Comparison of ENCODE assay signal across 8 cellular contexts in the genomic region with DNA sequence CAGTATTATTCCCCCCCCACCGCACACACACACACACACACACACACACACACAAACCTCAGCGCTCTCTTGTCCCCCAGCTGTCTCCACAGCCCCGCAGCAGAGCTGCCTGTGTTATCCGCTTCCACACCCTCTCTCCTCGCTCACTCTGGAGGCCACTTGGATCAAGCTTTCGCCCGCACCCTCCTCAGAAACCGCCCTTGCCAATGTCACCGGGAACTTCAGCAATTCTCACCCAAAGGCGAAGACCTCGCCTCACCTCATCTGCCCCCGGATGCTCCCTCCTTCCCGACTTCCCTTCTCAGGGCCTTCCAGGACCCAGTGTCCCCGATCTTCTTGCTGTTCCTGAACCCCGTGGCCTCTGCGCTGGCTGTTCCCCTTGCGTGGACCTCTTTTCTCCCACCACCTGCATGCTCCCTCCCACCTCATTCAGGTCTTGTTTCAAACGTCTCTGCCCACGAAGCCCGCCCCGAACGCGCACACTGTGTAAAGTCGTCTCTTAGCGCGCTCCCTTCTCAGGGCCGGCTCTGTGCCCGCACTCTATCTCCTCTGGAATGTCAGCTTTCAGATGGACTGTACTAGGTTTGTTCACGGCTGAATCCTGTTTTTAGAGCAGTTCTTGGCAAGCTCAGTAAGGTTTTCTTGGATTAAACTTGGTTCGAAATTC. TPM values are rescaled to one million over a fixed set of nuclear protein-coding genes. Genes with fewer than 3 reads are reported as not detected.
A peak's percentile ranks its signal among the peaks of the same experiment; 100 is the strongest.
DNase-seq lines count a peak whose midpoint lies in the region; ATAC-seq lines count a peak whose summit lies in the region.

No MANE protein-coding gene starts in this region.

- H3K9me3 Mint-ChIP-seq in activated CD8-positive, alpha-beta T cell treated with anti-CD3 and anti-CD28 coated beads, Interleukin-2, amount 10 ng/mL, durations not matched to agents 7 days and 5 days (ENCODE audit: insufficient read depth), result no peaks in the 10 kb centered on the region

- H3K27ac Mint-ChIP-seq in activated CD8-positive, alpha-beta T cell treated with anti-CD3 and anti-CD28 coated beads, Interleukin-2, amount 10 ng/mL, durations not matched to agents 7 days and 5 days, result peak overlapping the region; percentile 86

- peaks cover 46% of the 10 kb centered on the region for H3K27me3 ChIP-seq in H7 (ENCODE audit: control insufficient read depth, insufficient read depth, low read length)

- H3K36me3 Mint-ChIP-seq in activated CD8-positive, alpha-beta T cell treated with anti-CD3 and anti-CD28 coated beads, Interleukin-2, amount 10 ng/mL, durations not matched to agents 7 days and 5 days (ENCODE audit: low read depth), result peaks cover 4% of the 10 kb centered on the region

- no peaks in the 10 kb centered on the region for H3K36me3 ChIP-seq in H7 (replicated peaks; ENCODE audit: control insufficient read depth, insufficient read depth, low read length)

- DNase-seq in H7, result peak; percentile 66
- no peak for DNase-seq in activated CD8-positive, alpha-beta T cell treated with anti-CD3 and anti-CD28 coated beads, Interleukin-2, amount 10 ng/mL, durations not matched to agents 7 days and 5 days
- DNase-seq in left cardiac atrium, result peak; percentile 42
- no peak for DNase-seq in AG20443 (ENCODE audit: low spot score)
- no peak for DNase-seq in amygdala (lab: John Stamatoyannopoulos, UW)

- POLR2A ChIA-PET in activated CD8-positive, alpha-beta T cell treated with anti-CD3 and anti-CD28 coated beads, Interleukin-2, amount 10 ng/mL, durations not matched to agents 7 days and 5 days (lab: Charles Lee), result interaction anchor here (0.6 to 5.3 kb wide), 4 partner anchors 13 to 55 kb away, joined by 3 to 40 read pairs (median 26); partner anchors contain the start of genes TRIM41 and TRIM52

- CTCF ChIA-PET in activated CD8-positive, alpha-beta T cell treated with anti-CD3 and anti-CD28 coated beads, Interleukin-2, amount 10 ng/mL, durations not matched to agents 7 days and 5 days (lab: Charles Lee), result interaction anchor here (1.7 to 5.5 kb wide), 6 partner anchors 8 to 37 kb away, joined by 5 to 78 read pairs (median 11); no protein-coding TSS in a partner anchor

- no peak for ATAC-seq in activated CD8-positive, alpha-beta T cell treated with anti-CD3 and anti-CD28 coated beads, Interleukin-2, amount 10 ng/mL, durations not matched to agents 7 days and 5 days
- ATAC-seq in left cardiac atrium, result peak; percentile 17 to 23
- ATAC-seq in GM18861 (IDR thresholded peaks at IDR 0.05; ENCODE audit: unreplicated experiment), result no peak
- ATAC-seq in GM21825 (IDR thresholded peaks at IDR 0.05; ENCODE audit: unreplicated experiment), result no peak

- peak overlapping the region in 3 of 21 experiments; percentile 12 to 82 (median 78) for H3K27ac ChIP-seq in skin epidermis

- H3K4me1 Mint-ChIP-seq in activated CD8-positive, alpha-beta T cell treated with anti-CD3 and anti-CD28 coated beads, Interleukin-2, amount 10 ng/mL, durations not matched to agents 7 days and 5 days (ENCODE audit: low read depth), result peaks cover 36% of the 10 kb centered on the region

- H3K4me3 Mint-ChIP-seq in activated CD8-positive, alpha-beta T cell treated with anti-CD3 and anti-CD28 coated beads, Interleukin-2, amount 10 ng/mL, durations not matched to agents 7 days and 5 days, result peak overlapping the region; percentile 78

- intact Hi-C loops in left cardiac atrium (cut with DNase I), result loop anchor here in 1 of 2 donors (1.0 kb wide), 1 partner anchor 15 kb away; no protein-coding TSS in a partner anchor

- H3K27me3 Mint-ChIP-seq in activated CD8-positive, alpha-beta T cell treated with anti-CD3 and anti-CD28 coated beads, Interleukin-2, amount 10 ng/mL, durations not matched to agents 7 days and 5 days (ENCODE audit: low read depth), result peaks cover 29% of the 10 kb centered on the region

- H3K4me3 ChIP-seq in H7 (ENCODE audit: insufficient read depth, low read depth, low read length) (peak overlapping the region; percentile 81), skin epidermis (peak overlapping the region; percentile 4 to 68 (median 52))

RNA-seq across cellular contexts. Expression of gene TRIM7, which starts 0.9 kb away (rescaled TPM):
- 0.07 and 0.92 TPM in 2 replicates for total RNA-seq in H7 (2014; rRNA removed; shearing (Covaris generic))
- 1 to 10 TPM; 1.1 to 1.5 TPM for total RNA-seq in activated CD8-positive, alpha-beta T cell treated with anti-CD3 and anti-CD28 coated beads, Interleukin-2, amount 10 ng/mL, durations not matched to agents 7 days and 5 days
- total RNA-seq in left cardiac atrium, result 1 to 10 TPM; 5.9 to 9.0 TPM

RNA-seq across cellular contexts. Expression of gene TRIM41, which starts 17.2 kb away (rescaled TPM):
- total RNA-seq in H7 (2014; rRNA removed; shearing (Covaris generic)), result 13.6 and 19.8 TPM in 2 replicates
- 10 to 100 TPM; 40.0 to 44.7 TPM for total RNA-seq in activated CD8-positive, alpha-beta T cell treated with anti-CD3 and anti-CD28 coated beads, Interleukin-2, amount 10 ng/mL, durations not matched to agents 7 days and 5 days
- 10 to 100 TPM; 17.1 to 19.1 TPM for total RNA-seq in left cardiac atrium

RNA-seq across cellular contexts. Expression of gene RACK1, which starts 37.8 kb away (rescaled TPM):
- 5,491 and 6,126 TPM in 2 replicates for total RNA-seq in H7 (2014; rRNA removed; shearing (Covaris generic))
- total RNA-seq in activated CD8-positive, alpha-beta T cell treated with anti-CD3 and anti-CD28 coated beads, Interleukin-2, amount 10 ng/mL, durations not matched to agents 7 days and 5 days, result 1,000 to 10,000 TPM; 1,796 to 1,942 TPM
- total RNA-seq in left cardiac atrium, result 100 to 1,000 TPM; 713 to 792 TPM

RNA-seq across cellular contexts. Expression of gene TRIM52, which starts 55.1 kb away (rescaled TPM):
- total RNA-seq in H7 (2014; rRNA removed; shearing (Covaris generic)), result 1.9 and 2.4 TPM in 2 replicates
- 10 to 100 TPM; 22.4 to 23.2 TPM for total RNA-seq in activated CD8-positive, alpha-beta T cell treated with anti-CD3 and anti-CD28 coated beads, Interleukin-2, amount 10 ng/mL, durations not matched to agents 7 days and 5 days
- total RNA-seq in left cardiac atrium, result 10 to 100 TPM in 1 of 2 donors, 1 to 10 TPM in 1; 9.8 to 10.1 TPM

RNA-seq across cellular contexts. Expression of gene OR2V2, which starts 58.5 kb away (rescaled TPM):
- total RNA-seq in H7 (2014; rRNA removed; shearing (Covaris generic)), result not detected in 2 replicates
- total RNA-seq in activated CD8-positive, alpha-beta T cell treated with anti-CD3 and anti-CD28 coated beads, Interleukin-2, amount 10 ng/mL, durations not matched to agents 7 days and 5 days, result not detected
- not detected for total RNA-seq in left cardiac atrium

Comparison
In these comparisons a context has a peak if more than half of its experiments do, and no peak if none do; other contexts are left out.
1. DNase-seq: peak in H7 (single experiment) and left cardiac atrium (single experiment); none in activated CD8-positive, alpha-beta T cell treated with anti-CD3 and anti-CD28 coated beads, Interleukin-2, amount 10 ng/mL, durations not matched to agents 7 days and 5 days (single experiment), AG20443 (single experiment) and amygdala (0 of 56).
2. ATAC-seq: peak in left cardiac atrium (2 of 2); none in activated CD8-positive, alpha-beta T cell treated with anti-CD3 and anti-CD28 coated beads, Interleukin-2, amount 10 ng/mL, durations not matched to agents 7 days and 5 days (single experiment), GM18861 (single experiment) and GM21825 (single experiment).